In the genomic region with DNA sequence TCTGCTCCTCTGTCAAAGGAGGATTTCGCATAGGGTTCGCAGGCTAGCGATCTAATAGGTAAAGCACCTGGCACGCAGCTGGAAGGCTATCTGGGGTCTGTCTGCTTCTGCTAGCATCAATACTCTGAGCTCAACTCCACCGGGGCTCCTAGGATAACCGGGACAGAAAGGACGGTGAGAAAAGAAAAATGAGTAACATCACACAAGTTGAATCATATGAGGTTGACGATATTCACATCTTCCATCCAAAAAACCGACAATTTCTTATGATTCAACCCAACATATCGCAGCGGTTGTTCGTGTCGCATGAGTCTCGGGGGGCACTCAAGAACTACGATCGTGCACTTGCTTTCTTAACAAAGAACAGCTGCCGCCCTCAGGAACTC, we compare ENCODE assay signal across 1 cellular context.
A peak's percentile ranks its signal among the peaks of the same experiment; 100 is the strongest.
TF ChIP-seq lines count a peak whose summit lies in the region.

No MANE protein-coding gene starts in this region.

TF ChIP-seq in HepG2, 621 proteins besides CTCF, POLR2A, EP300 and RAD21 (continued from another document):
- TF ChIP-seq, protein P1, sequence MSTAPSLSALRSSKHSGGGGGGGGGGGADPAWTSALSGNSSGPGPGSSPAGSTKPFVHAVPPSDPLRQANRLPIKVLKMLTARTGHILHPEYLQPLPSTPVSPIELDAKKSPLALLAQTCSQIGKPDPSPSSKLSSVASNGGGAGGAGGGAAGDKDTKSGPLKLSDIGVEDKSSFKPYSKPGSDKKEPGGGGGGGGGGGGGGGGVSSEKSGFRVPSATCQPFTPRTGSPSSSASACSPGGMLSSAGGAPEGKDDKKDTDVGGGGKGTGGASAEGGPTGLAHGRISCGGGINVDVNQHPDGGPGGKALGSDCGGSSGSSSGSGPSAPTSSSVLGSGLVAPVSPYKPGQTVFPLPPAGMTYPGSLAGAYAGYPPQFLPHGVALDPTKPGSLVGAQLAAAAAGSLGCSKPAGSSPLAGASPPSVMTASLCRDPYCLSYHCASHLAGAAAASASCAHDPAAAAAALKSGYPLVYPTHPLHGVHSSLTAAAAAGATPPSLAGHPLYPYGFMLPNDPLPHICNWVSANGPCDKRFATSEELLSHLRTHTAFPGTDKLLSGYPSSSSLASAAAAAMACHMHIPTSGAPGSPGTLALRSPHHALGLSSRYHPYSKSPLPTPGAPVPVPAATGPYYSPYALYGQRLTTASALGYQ (CRISPR knock-in tag; IDR thresholded peaks at IDR 0.05), result no peak
- TF ChIP-seq, protein P2, sequence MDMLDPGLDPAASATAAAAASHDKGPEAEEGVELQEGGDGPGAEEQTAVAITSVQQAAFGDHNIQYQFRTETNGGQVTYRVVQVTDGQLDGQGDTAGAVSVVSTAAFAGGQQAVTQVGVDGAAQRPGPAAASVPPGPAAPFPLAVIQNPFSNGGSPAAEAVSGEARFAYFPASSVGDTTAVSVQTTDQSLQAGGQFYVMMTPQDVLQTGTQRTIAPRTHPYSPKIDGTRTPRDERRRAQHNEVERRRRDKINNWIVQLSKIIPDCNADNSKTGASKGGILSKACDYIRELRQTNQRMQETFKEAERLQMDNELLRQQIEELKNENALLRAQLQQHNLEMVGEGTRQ (IDR thresholded peaks at IDR 0.05; ENCODE audit: low read depth, low read length), result no peak
- TF ChIP-seq, protein P2 (CRISPR knock-in tag; IDR thresholded peaks at IDR 0.05; ENCODE audit: borderline replicate concordance), result no peak
- TF ChIP-seq, protein P3, sequence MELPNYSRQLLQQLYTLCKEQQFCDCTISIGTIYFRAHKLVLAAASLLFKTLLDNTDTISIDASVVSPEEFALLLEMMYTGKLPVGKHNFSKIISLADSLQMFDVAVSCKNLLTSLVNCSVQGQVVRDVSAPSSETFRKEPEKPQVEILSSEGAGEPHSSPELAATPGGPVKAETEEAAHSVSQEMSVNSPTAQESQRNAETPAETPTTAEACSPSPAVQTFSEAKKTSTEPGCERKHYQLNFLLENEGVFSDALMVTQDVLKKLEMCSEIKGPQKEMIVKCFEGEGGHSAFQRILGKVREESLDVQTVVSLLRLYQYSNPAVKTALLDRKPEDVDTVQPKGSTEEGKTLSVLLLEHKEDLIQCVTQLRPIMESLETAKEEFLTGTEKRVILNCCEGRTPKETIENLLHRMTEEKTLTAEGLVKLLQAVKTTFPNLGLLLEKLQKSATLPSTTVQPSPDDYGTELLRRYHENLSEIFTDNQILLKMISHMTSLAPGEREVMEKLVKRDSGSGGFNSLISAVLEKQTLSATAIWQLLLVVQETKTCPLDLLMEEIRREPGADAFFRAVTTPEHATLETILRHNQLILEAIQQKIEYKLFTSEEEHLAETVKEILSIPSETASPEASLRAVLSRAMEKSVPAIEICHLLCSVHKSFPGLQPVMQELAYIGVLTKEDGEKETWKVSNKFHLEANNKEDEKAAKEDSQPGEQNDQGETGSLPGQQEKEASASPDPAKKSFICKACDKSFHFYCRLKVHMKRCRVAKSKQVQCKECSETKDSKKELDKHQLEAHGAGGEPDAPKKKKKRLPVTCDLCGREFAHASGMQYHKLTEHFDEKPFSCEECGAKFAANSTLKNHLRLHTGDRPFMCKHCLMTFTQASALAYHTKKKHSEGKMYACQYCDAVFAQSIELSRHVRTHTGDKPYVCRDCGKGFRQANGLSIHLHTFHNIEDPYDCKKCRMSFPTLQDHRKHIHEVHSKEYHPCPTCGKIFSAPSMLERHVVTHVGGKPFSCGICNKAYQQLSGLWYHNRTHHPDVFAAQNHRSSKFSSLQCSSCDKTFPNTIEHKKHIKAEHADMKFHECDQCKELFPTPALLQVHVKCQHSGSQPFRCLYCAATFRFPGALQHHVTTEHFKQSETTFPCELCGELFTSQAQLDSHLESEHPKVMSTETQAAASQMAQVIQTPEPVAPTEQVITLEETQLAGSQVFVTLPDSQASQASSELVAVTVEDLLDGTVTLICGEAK (IDR thresholded peaks at IDR 0.05), result no peak
- TF ChIP-seq, protein P3 (CRISPR knock-in tag; IDR thresholded peaks at IDR 0.05), result 0 out of 2 replicates have a peak, but pooled peaks have one; percentile 3
- TF ChIP-seq CREB1 (IDR thresholded peaks at IDR 0.05), result no peak
- TF ChIP-seq CREB1 (CRISPR knock-in tag; IDR thresholded peaks at IDR 0.05), result no peak
